24 cellular contexts compared by ENCODE assay signal in genomic region chr18:46405832-46406538, GRCh38.
"Had no signal": no experiment of that assay in that cellular context is flagged by ENCODE, and none has a peak within 500 bp of the region (broad histone marks: within the 10 kb centered on the region; RNA-seq: fewer than 3 reads in every experiment).

No MANE protein-coding gene starts in this region.

- H3K27ac ChIP-seq: foreskin keratinocyte, hepatocyte, lower lobe of right lung, pancreas, uterus had no signal

- ATAC-seq: activated CD4-positive, alpha-beta T cell treated with anti-CD3 and anti-CD28 coated beads for 36 hours; mucosa of descending colon; pancreas had no signal

- H3K4me3 ChIP-seq: esophagus muscularis mucosa, hepatocyte, lower lobe of right lung, mucosa of descending colon, pancreas, prostate gland, thoracic aorta, uterus had no signal

- H3K36me3 ChIP-seq: esophagus muscularis mucosa, lower lobe of right lung, pancreas, prostate gland, thoracic aorta, uterus had no signal

- H3K9me3 ChIP-seq: esophagus muscularis mucosa, lower lobe of right lung, mucosa of descending colon, pancreas, prostate gland, thoracic aorta, uterus had no signal

- H3K27me3 ChIP-seq: esophagus muscularis mucosa, foreskin keratinocyte, hepatocyte, pancreas, uterus had no signal

- H3K4me1 ChIP-seq: foreskin keratinocyte, lower lobe of right lung, pancreas, prostate gland, uterus had no signal

- DNase-seq: activated CD4-positive, alpha-beta T cell treated with anti-CD3 and anti-CD28 coated beads for 36 hours; activated CD4-positive, CD25-positive, alpha-beta regulatory T cell; activated gamma-delta T cell; activated naive CD4-positive, alpha-beta T cell treated with anti-CD3 and anti-CD28 coated beads, Interleukin-2, amount 10 ng/mL, durations not matched to agents 7 days and 5 days; activated naive CD8-positive, alpha-beta T cell treated with anti-CD3 and anti-CD28 coated beads, Interleukin-2, amount 10 ng/mL, durations not matched to agents 7 days and 5 days; activated T-cell treated with anti-CD3 and anti-CD28 coated beads, Interleukin-2, amount 50 U/mL, for 24 hours; central memory CD4-positive, alpha-beta T cell; endodermal cell; foreskin keratinocyte; lower lobe of right lung; mesenchymal stem cell; mucosa of descending colon; nucleus accumbens; stimulated activated CD4-positive, alpha-beta T cell treated with anti-CD3 and anti-CD28 coated beads, Interleukin-15, amount 100 ng/mL, for 24 hours; stimulated activated CD4-positive, alpha-beta T cell treated with anti-CD3 and anti-CD28 coated beads, Interleukin-2, amount 100 ng/mL, for 24 hours; stimulated activated naive CD4-positive, alpha-beta T cell; trophoblast cell; uterus had no signal

- FAIRE-seq: keratinocyte, pancreas had no signal
